Comparison of ENCODE assay signal across 8 cellular contexts in genomic region chr1:36420836-36421317, GRCh38. TPM values are rescaled to one million over a fixed set of nuclear protein-coding genes. Genes with fewer than 3 reads are reported as not detected.
DNase-seq lines count a peak whose midpoint lies in the region; ATAC-seq lines count a peak whose summit lies in the region.

No MANE protein-coding gene starts in this region.

- no peaks in the 10 kb centered on the region for H3K79me1 ChIP-seq in mesenchymal stem cell (replicated peaks; ENCODE audit: low read length, poor library complexity, severe bottlenecking)

- in situ Hi-C loops in G401 (cut with HindIII; ENCODE audit: low sequenced_read_pairs) = no loop called here

- H4K8ac ChIP-seq in mesenchymal stem cell (ENCODE audit: low read length) = no peak overlapping the region

- no peak overlapping the region for H3K4me2 ChIP-seq in mesenchymal stem cell (ENCODE audit: low read length, poor library complexity, severe bottlenecking)

- H3K9me3 Mint-ChIP-seq in activated CD8-positive, alpha-beta T cell treated with anti-CD3 and anti-CD28 coated beads, Interleukin-2, amount 10 ng/mL, durations not matched to agents 7 days and 5 days (ENCODE audit: insufficient read depth) = no peaks in the 10 kb centered on the region

- peaks cover 16% of the 10 kb centered on the region for H3K4me1 Mint-ChIP-seq in activated CD8-positive, alpha-beta T cell treated with anti-CD3 and anti-CD28 coated beads, Interleukin-2, amount 10 ng/mL, durations not matched to agents 7 days and 5 days (ENCODE audit: low read depth)

- H2AK5ac ChIP-seq in mesenchymal stem cell (ENCODE audit: low read length, severe bottlenecking) = peak overlapping the region; percentile 51

- H3K4ac ChIP-seq in mesenchymal stem cell (ENCODE audit: low read depth in 1 of 2, low read length in 2 of 2) = no peak overlapping the region

- peak; percentile 87 for DNase-seq in G401 (ENCODE audit: low spot score)
- DNase-seq in HT1080 (ENCODE audit: low read depth) = peak; percentile 88
- peak; percentile 24 for DNase-seq in NK-92 (lab: John Stamatoyannopoulos, UW; ENCODE audit: unreplicated experiment)
- peak; percentile 94 for DNase-seq in activated CD8-positive, alpha-beta T cell treated with anti-CD3 and anti-CD28 coated beads, Interleukin-2, amount 10 ng/mL, durations not matched to agents 7 days and 5 days
- DNase-seq in effector CD4-positive, alpha-beta T cell = peak; percentile 83
- peak; percentile 86 for DNase-seq in mesenchymal stem cell
- peak; percentile 91 for DNase-seq in stimulated activated CD8-positive, alpha-beta memory T cell treated with anti-CD3 and anti-CD28 coated beads, Interleukin-15, amount 100 ng/mL, for 24 hours (ENCODE audit: low read depth)

- CTCF ChIA-PET in activated CD8-positive, alpha-beta T cell treated with anti-CD3 and anti-CD28 coated beads, Interleukin-2, amount 10 ng/mL, durations not matched to agents 7 days and 5 days (lab: Charles Lee) = interaction anchor here (0.7 to 4.0 kb wide), 17 partner anchors 8 to 271 kb away, joined by 3 to 40 read pairs (median 9); partner anchors contain the start of genes LSM10, SH3D21 and TRAPPC3

- H2BK120ac ChIP-seq in mesenchymal stem cell (ENCODE audit: low read depth, low read length) = no peak overlapping the region

- ATAC-seq in activated CD8-positive, alpha-beta T cell treated with anti-CD3 and anti-CD28 coated beads, Interleukin-2, amount 10 ng/mL, durations not matched to agents 7 days and 5 days = peak; percentile 98
- ATAC-seq in GM21717 (IDR thresholded peaks at IDR 0.05; ENCODE audit: unreplicated experiment) = no peak

- H3K18ac ChIP-seq in mesenchymal stem cell (ENCODE audit: low read depth in 1 of 2, low read length in 2 of 2) = peak overlapping the region in 1 of 2 experiments; percentile 37

- peak overlapping the region in 1 of 2 experiments; percentile 45 for H3K4me3 ChIP-seq in mesenchymal stem cell (ENCODE audit: insufficient read depth in 1 of 2, low read depth in 1 of 2, low read length in 2 of 2)

- H3K27ac Mint-ChIP-seq in activated CD8-positive, alpha-beta T cell treated with anti-CD3 and anti-CD28 coated beads, Interleukin-2, amount 10 ng/mL, durations not matched to agents 7 days and 5 days = peak overlapping the region; percentile 82

- H3K4me3 Mint-ChIP-seq in activated CD8-positive, alpha-beta T cell treated with anti-CD3 and anti-CD28 coated beads, Interleukin-2, amount 10 ng/mL, durations not matched to agents 7 days and 5 days = peak overlapping the region; percentile 53

- no peak overlapping the region for H3K14ac ChIP-seq in mesenchymal stem cell (ENCODE audit: low read length in 2 of 2)

- H3K27me3 ChIP-seq in mesenchymal stem cell (ENCODE audit: control insufficient read depth in 1 of 2, insufficient read depth in 1 of 2, low read length in 2 of 2) = no peaks in the 10 kb centered on the region

- peaks cover 15 to 49% of the 10 kb centered on the region in 2 experiments for H3K36me3 ChIP-seq in mesenchymal stem cell (ENCODE audit: control insufficient read depth in 1 of 2, insufficient read depth in 2 of 2, low read depth in 1 of 2, low read length in 2 of 2)

- peak overlapping the region; percentile 56 for H3K9ac ChIP-seq in mesenchymal stem cell (ENCODE audit: low read length)

- no peaks in the 10 kb centered on the region for H3K27me3 Mint-ChIP-seq in activated CD8-positive, alpha-beta T cell treated with anti-CD3 and anti-CD28 coated beads, Interleukin-2, amount 10 ng/mL, durations not matched to agents 7 days and 5 days (ENCODE audit: low read depth)

- H3K9me3 ChIP-seq in mesenchymal stem cell (ENCODE audit: control insufficient read depth, low read length) = no peaks in the 10 kb centered on the region

- H4K91ac ChIP-seq in mesenchymal stem cell (ENCODE audit: low read length) = no peak overlapping the region

- H2BK5ac ChIP-seq in mesenchymal stem cell (ENCODE audit: low read depth, low read length, poor library complexity, severe bottlenecking) = no peak overlapping the region

- 27% methylated on average over 13 of the region's 13 CpGs for WGBS in mesenchymal stem cell

- H2BK15ac ChIP-seq in mesenchymal stem cell (ENCODE audit: low read depth, poor library complexity, severe bottlenecking) = no peak overlapping the region

- no peaks in the 10 kb centered on the region for H3K36me3 Mint-ChIP-seq in activated CD8-positive, alpha-beta T cell treated with anti-CD3 and anti-CD28 coated beads, Interleukin-2, amount 10 ng/mL, durations not matched to agents 7 days and 5 days (ENCODE audit: low read depth)

- H2BK12ac ChIP-seq in mesenchymal stem cell (ENCODE audit: low read length in 2 of 2) = peak overlapping the region in 1 of 2 experiments; percentile 69

- no peak overlapping the region for H2AFZ ChIP-seq in mesenchymal stem cell (ENCODE audit: low read depth, low read length)

- no peak overlapping the region for H3K27ac ChIP-seq in mesenchymal stem cell (ENCODE audit: low read length, poor library complexity, severe bottlenecking)

- no peak overlapping the region for H3K23ac ChIP-seq in mesenchymal stem cell (ENCODE audit: low read length in 2 of 2)

- POLR2A ChIA-PET in activated CD8-positive, alpha-beta T cell treated with anti-CD3 and anti-CD28 coated beads, Interleukin-2, amount 10 ng/mL, durations not matched to agents 7 days and 5 days (lab: Charles Lee) = no interaction called here

- H3K4me1 ChIP-seq in mesenchymal stem cell (ENCODE audit: control insufficient read depth, insufficient read depth, low read depth, low read length) = peaks cover 2% of the 10 kb centered on the region

RNA-seq across cellular contexts. Expression of gene LSM10, which starts 23.2 kb away (rescaled TPM):
- total RNA-seq in G401 (2014; rRNA removed; shearing (Covaris generic)) = 37.5 and 57.9 TPM in 2 replicates
- 13.4 and 13.6 TPM in 2 replicates for total RNA-seq in HT1080 (2014; rRNA removed; shearing (Covaris generic))
- polyA plus RNA-seq in HT1080 (2015; cell fraction: cytosol; rRNA removed) = 51.5 and 64.1 TPM in 2 replicates
- polyA plus RNA-seq in HT1080 (2015; cell fraction: nucleus; rRNA removed) = 16.6 and 18.6 TPM in 2 replicates
- 10 to 100 TPM; 44.7 to 47.5 TPM for total RNA-seq in activated CD8-positive, alpha-beta T cell treated with anti-CD3 and anti-CD28 coated beads, Interleukin-2, amount 10 ng/mL, durations not matched to agents 7 days and 5 days
- 62.4 TPM for polyA plus RNA-seq in mesenchymal stem cell (2013, experiment 1 of 2)
- polyA plus RNA-seq in mesenchymal stem cell (2013, experiment 2 of 2) = 61.1 TPM

RNA-seq across cellular contexts. Expression of gene OSCP1, which starts 29.4 kb away (rescaled TPM):
- 16.2 and 27.3 TPM in 2 replicates for total RNA-seq in G401 (2014; rRNA removed; shearing (Covaris generic))
- 1.4 and 1.8 TPM in 2 replicates for total RNA-seq in HT1080 (2014; rRNA removed; shearing (Covaris generic))
- 2.1 and 3.1 TPM in 2 replicates for polyA plus RNA-seq in HT1080 (2015; cell fraction: cytosol; rRNA removed)
- 2.7 and 2.8 TPM in 2 replicates for polyA plus RNA-seq in HT1080 (2015; cell fraction: nucleus; rRNA removed)
- 1 to 10 TPM in 1 of 2 experiments, under 1 TPM in 1; 0.66 to 1.9 TPM for total RNA-seq in activated CD8-positive, alpha-beta T cell treated with anti-CD3 and anti-CD28 coated beads, Interleukin-2, amount 10 ng/mL, durations not matched to agents 7 days and 5 days
- 5.3 TPM for polyA plus RNA-seq in mesenchymal stem cell (2013, experiment 1 of 2)
- polyA plus RNA-seq in mesenchymal stem cell (2013, experiment 2 of 2) = 4.7 TPM

RNA-seq across cellular contexts. Expression of gene STK40, which starts 35.2 kb away (rescaled TPM):
- total RNA-seq in G401 (2014; rRNA removed; shearing (Covaris generic)) = 13.6 and 19.9 TPM in 2 replicates
- total RNA-seq in HT1080 (2014; rRNA removed; shearing (Covaris generic)) = 19.9 and 22.3 TPM in 2 replicates
- polyA plus RNA-seq in HT1080 (2015; cell fraction: cytosol; rRNA removed) = 39.5 and 40.5 TPM in 2 replicates
- 39.3 and 43.7 TPM in 2 replicates for polyA plus RNA-seq in HT1080 (2015; cell fraction: nucleus; rRNA removed)
- total RNA-seq in activated CD8-positive, alpha-beta T cell treated with anti-CD3 and anti-CD28 coated beads, Interleukin-2, amount 10 ng/mL, durations not matched to agents 7 days and 5 days = 10 to 100 TPM; 69.7 to 72.4 TPM
- 55.6 TPM for polyA plus RNA-seq in mesenchymal stem cell (2013, experiment 1 of 2)
- 54.5 TPM for polyA plus RNA-seq in mesenchymal stem cell (2013, experiment 2 of 2)

RNA-seq across cellular contexts. Expression of gene MRPS15, which starts 43.3 kb away (rescaled TPM):
- 120 and 145 TPM in 2 replicates for total RNA-seq in G401 (2014; rRNA removed; shearing (Covaris generic))
- 108 and 130 TPM in 2 replicates for total RNA-seq in HT1080 (2014; rRNA removed; shearing (Covaris generic))
- polyA plus RNA-seq in HT1080 (2015; cell fraction: cytosol; rRNA removed) = 68.2 and 78.2 TPM in 2 replicates
- polyA plus RNA-seq in HT1080 (2015; cell fraction: nucleus; rRNA removed) = 32.8 and 36.2 TPM in 2 replicates
- 100 to 1,000 TPM; 115 TPM for total RNA-seq in activated CD8-positive, alpha-beta T cell treated with anti-CD3 and anti-CD28 coated beads, Interleukin-2, amount 10 ng/mL, durations not matched to agents 7 days and 5 days
- polyA plus RNA-seq in mesenchymal stem cell (2013, experiment 1 of 2) = 129 TPM
- polyA plus RNA-seq in mesenchymal stem cell (2013, experiment 2 of 2) = 133 TPM

Comparison
In these comparisons a context has a peak if more than half of its experiments do, and no peak if none do; other contexts are left out.
1. DNase-seq: peak in every context shown above with its lines; median percentile 94 in activated CD8-positive, alpha-beta T cell treated with anti-CD3 and anti-CD28 coated beads, Interleukin-2, amount 10 ng/mL, durations not matched to agents 7 days and 5 days; 91 in stimulated activated CD8-positive, alpha-beta memory T cell treated with anti-CD3 and anti-CD28 coated beads, Interleukin-15, amount 100 ng/mL, for 24 hours; 88 in HT1080; 87 in G401; 86 in mesenchymal stem cell; 83 in effector CD4-positive, alpha-beta T cell; 24 in NK-92.